ENCODE assay signal across 1 cellular context in genomic region chr11:86668929-86669328, GRCh38.
TF ChIP-seq lines count a peak whose summit lies in the region.

No MANE protein-coding gene starts in this region.

TF ChIP-seq in HCT116, 20 proteins besides CTCF, POLR2A, EP300 and RAD21:
- TF ChIP-seq REST (IDR thresholded peaks at IDR 0.05; ENCODE audit: low read depth) (no peak), ELF1 (IDR thresholded peaks at IDR 0.05; ENCODE audit: borderline replicate concordance, low read depth) (no peak), SRF (IDR thresholded peaks at IDR 0.05; ENCODE audit: low read depth) (no peak), EGR1 (IDR thresholded peaks at IDR 0.05; ENCODE audit: low read depth) (no peak), TCF7L2 (IDR thresholded peaks at IDR 0.05; ENCODE audit: borderline replicate concordance, extremely low read depth, insufficient read depth, insufficient read length) (no peak), POLR2AphosphoS5 (IDR thresholded peaks at IDR 0.05; ENCODE audit: low read depth, low read length) (no peak), MAX (IDR thresholded peaks at IDR 0.05) (no peak), YY1 (IDR thresholded peaks at IDR 0.05; ENCODE audit: extremely low read depth, insufficient replicate concordance, low read depth, low read length) (no peak), CBX3 (IDR thresholded peaks at IDR 0.05; ENCODE audit: low read depth) (no peak), ZFX (IDR thresholded peaks at IDR 0.05) (no peak), JUND (IDR thresholded peaks at IDR 0.05) (no peak), EZH2 (IDR thresholded peaks at IDR 0.05) (no peak), EZH2phosphoT487 (IDR thresholded peaks at IDR 0.05; ENCODE audit: borderline replicate concordance) (no peak), ZNF274 (IDR thresholded peaks at IDR 0.05; ENCODE audit: low read depth, low read length) (no peak), ZBTB33 (IDR thresholded peaks at IDR 0.05; ENCODE audit: extremely low read depth, insufficient replicate concordance, low read length) (no peak), SP1 (IDR thresholded peaks at IDR 0.05; ENCODE audit: low read depth) (no peak)
